19 cellular contexts compared by ENCODE assay signal in the genomic region with DNA sequence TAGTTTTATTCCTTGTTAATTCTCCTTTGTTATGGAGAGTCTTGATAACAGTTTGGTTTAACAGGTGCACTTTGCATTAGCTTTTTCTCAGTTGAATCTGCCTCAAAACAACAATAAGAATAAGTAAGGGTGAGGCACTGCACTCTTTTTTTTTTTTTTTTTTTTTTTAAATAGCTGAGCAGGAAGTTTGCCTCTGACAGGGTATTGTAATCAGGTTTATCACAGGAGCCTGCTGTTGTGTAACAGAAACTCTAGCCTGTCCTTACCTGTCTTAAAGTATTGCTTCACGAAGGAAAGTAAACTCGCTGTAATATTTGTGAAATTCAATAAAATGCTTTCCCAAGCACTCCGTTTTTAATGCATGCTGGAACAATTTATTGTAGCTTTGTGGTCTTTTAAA. TPM values are rescaled to one million over a fixed set of nuclear protein-coding genes. Genes with fewer than 3 reads are reported as not detected.
DNase-seq lines count a peak whose midpoint lies in the region; ATAC-seq and TF ChIP-seq lines count a peak whose summit lies in the region.
"Had no signal": no experiment of that assay in that cellular context is flagged by ENCODE, and none has a peak within 500 bp of the region (broad histone marks: within the 10 kb centered on the region; RNA-seq: fewer than 3 reads in every experiment).

No MANE protein-coding gene starts in this region.

- WGBS in mesodermal cell (ENCODE audit: insufficient coverage in 2 of 2), 2 experiments, result 70% methylated on average over 3 of the region's 3 CpGs; no CpG with 5 or more reads in 1 of the 2 experiments

- H3K9me3 ChIP-seq in mesodermal cell (ENCODE audit: control insufficient read depth, low read length) (no peaks in the 10 kb centered on the region), vagina (no peaks in the 10 kb centered on the region)
- H3K9me3 ChIP-seq: Peyer's patch, spleen had no signal

- peak; percentile 3 for DNase-seq in DMS53 (lab: John Stamatoyannopoulos, UW)
- no peak for DNase-seq in DMS53 treated with DMSO at 0.1 percent for 48 hours (lab: John Stamatoyannopoulos, UW; ENCODE audit: unreplicated experiment)
- peak; percentile 97 for DNase-seq in epithelial cell of esophagus (ENCODE audit: low read depth)
- no peak for DNase-seq in vagina (ENCODE audit: extremely low spot score in 2 of 2)
- DNase-seq: activated B cell treated with CpG ODN at 0.5 μM for 24 hours; activated effector memory CD4-positive, alpha-beta T cell treated with anti-CD3 and anti-CD28 coated beads, Interleukin-2, amount 50 U/mL, for 16 hours; cortex of kidney; NCI-H1930; NCI-H69; Peyer's patch; spleen; stimulated activated naive CD4-positive, alpha-beta T cell treated with Interleukin-2 at 50 U/mL for 16 hours; T-cell had no signal

- TF ChIP-seq CTCF in epithelial cell of esophagus (IDR thresholded peaks at IDR 0.05; ENCODE audit: insufficient read depth, low read depth, low read length, missing control alignments) (no peak), vagina (IDR thresholded peaks at IDR 0.05) (no peak)

- ATAC-seq in HG02610 (IDR thresholded peaks at IDR 0.05; ENCODE audit: unreplicated experiment), result no peak
- no peak for ATAC-seq in GM18511 (IDR thresholded peaks at IDR 0.05; ENCODE audit: unreplicated experiment)
- ATAC-seq in GM19455 (IDR thresholded peaks at IDR 0.05; ENCODE audit: unreplicated experiment), result no peak
- ATAC-seq: T-cell had no signal

- no peaks in the 10 kb centered on the region for H3K27me3 ChIP-seq in vagina
- H3K27me3 ChIP-seq: Peyer's patch, spleen had no signal

- peaks cover 27% of the 10 kb centered on the region for H3K4me1 ChIP-seq in mesodermal cell (ENCODE audit: control insufficient read depth, insufficient read depth, low read length, poor library complexity, severe bottlenecking)
- H3K4me1 ChIP-seq in vagina, result peaks cover 23% of the 10 kb centered on the region
- H3K4me1 ChIP-seq: Peyer's patch had no signal

- H3K36me3 ChIP-seq in mesodermal cell (ENCODE audit: control insufficient read depth, insufficient read depth, low read length) (peaks cover 11% of the 10 kb centered on the region), vagina (no peaks in the 10 kb centered on the region)
- H3K36me3 ChIP-seq: Peyer's patch had no signal

- H3K4me3 ChIP-seq in epithelial cell of esophagus (ENCODE audit: low read length) (no peak overlapping the region), mesodermal cell (ENCODE audit: extremely low read depth, insufficient read depth, low read length, poor library complexity, severe bottlenecking) (no peak overlapping the region), vagina (no peak overlapping the region)
- H3K4me3 ChIP-seq: Peyer's patch, spleen had no signal

- intact Hi-C loops in vagina (cut with DNase I), result no loop called here

- H3K27ac ChIP-seq in mesodermal cell (ENCODE audit: low read depth, low read length, severe bottlenecking) (peak overlapping the region; percentile 58), vagina (peak overlapping the region; percentile 77)
- H3K27ac ChIP-seq: 22Rv1, Peyer's patch, spleen had no signal

- no peak for TF ChIP-seq POLR2A in vagina (IDR thresholded peaks at IDR 0.05)

RNA-seq across cellular contexts. Expression of a gene that starts 52.4 kb away (rescaled TPM):
- 25.9 TPM for polyA plus RNA-seq in mesodermal cell (2013, experiment 1 of 2)
- 31.5 TPM for polyA plus RNA-seq in mesodermal cell (2013, experiment 2 of 2)
- 20.1 TPM for total RNA-seq in vagina

RNA-seq across cellular contexts. Expression of a gene that starts 55.8 kb away (rescaled TPM):
- polyA plus RNA-seq in mesodermal cell (2013, experiment 1 of 2), result 1.2 TPM
- polyA plus RNA-seq in mesodermal cell (2013, experiment 2 of 2), result 0.86 TPM
- total RNA-seq in vagina, result 126 TPM
- polyA plus RNA-seq: CD14-positive monocyte had no signal

Comparison
In these comparisons a context has a peak if more than half of its experiments do, and no peak if none do; other contexts are left out.
1. DNase-seq: peak in DMS53 (single experiment) and epithelial cell of esophagus (single experiment); none in DMS53 treated with DMSO at 0.1 percent for 48 hours (single experiment) and vagina (0 of 2).